In the genomic region with DNA sequence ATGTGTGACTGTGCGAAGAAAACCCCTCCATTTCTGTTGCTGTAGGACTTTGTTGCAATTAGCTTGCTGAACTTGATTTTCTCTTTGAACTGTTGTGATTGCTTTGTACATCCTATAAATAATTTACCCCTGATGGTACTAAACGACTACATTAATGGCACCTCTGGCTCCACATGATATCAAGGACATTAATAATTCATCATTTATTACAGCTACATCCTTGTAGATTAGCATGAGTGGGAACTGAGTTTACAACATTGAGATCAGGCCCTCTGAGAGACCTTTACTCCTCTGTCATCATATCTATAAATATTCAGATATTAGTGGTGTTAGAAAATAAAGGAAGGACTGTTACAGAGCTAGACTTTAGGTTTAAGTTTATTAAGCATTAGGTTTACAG, we compare ENCODE assay signal across 22 cellular contexts.
"Had no signal": no experiment of that assay in that cellular context is flagged by ENCODE, and none has a peak within 500 bp of the region (broad histone marks: within the 10 kb centered on the region; RNA-seq: fewer than 3 reads in every experiment).

No MANE protein-coding gene starts in this region.

- H3K27me3 ChIP-seq: dorsolateral prefrontal cortex, ovary, testis, tibial nerve, upper lobe of left lung had no signal

- H3K27ac ChIP-seq: dorsolateral prefrontal cortex, ovary, psoas muscle, testis, upper lobe of left lung had no signal

- H3K36me3 ChIP-seq: ovary, upper lobe of left lung had no signal

- H3K27me3 Mint-ChIP-seq: naive thymus-derived CD8-positive, alpha-beta T cell; stimulated activated memory B cell treated with anti-CD40 and anti-IgM and Interleukin-4, amounts not matched to agents 10 μg/mL and 1 μg/mL and 100 μg/mL, for 72 hours had no signal

- ATAC-seq: naive thymus-derived CD8-positive, alpha-beta T cell; psoas muscle; sciatic nerve; stimulated activated memory B cell treated with anti-CD40 and anti-IgM and Interleukin-4, amounts not matched to agents 10 μg/mL and 1 μg/mL and 100 μg/mL, for 72 hours; stimulated activated naive CD8-positive, alpha-beta T cell treated with anti-CD3 and anti-CD28 coated beads, Interleukin-15, Interleukin-2, amounts not matched to agents 100 U/mL and 50 U/mL, for 24 hours had no signal

- H3K4me3 ChIP-seq: dorsolateral prefrontal cortex, ovary, psoas muscle, testis, tibial nerve, upper lobe of left lung had no signal

- H3K27ac Mint-ChIP-seq: stimulated activated memory B cell treated with anti-CD40 and anti-IgM and Interleukin-4, amounts not matched to agents 10 μg/mL and 1 μg/mL and 100 μg/mL, for 72 hours had no signal

- H3K4me3 Mint-ChIP-seq: immature natural killer cell; naive thymus-derived CD8-positive, alpha-beta T cell; stimulated activated memory B cell treated with anti-CD40 and anti-IgM and Interleukin-4, amounts not matched to agents 10 μg/mL and 1 μg/mL and 100 μg/mL, for 72 hours had no signal

- H3K9me3 ChIP-seq: ovary, psoas muscle, testis, tibial nerve, upper lobe of left lung had no signal

- H3K9me3 Mint-ChIP-seq: immature natural killer cell; stimulated activated memory B cell treated with anti-CD40 and anti-IgM and Interleukin-4, amounts not matched to agents 10 μg/mL and 1 μg/mL and 100 μg/mL, for 72 hours had no signal

- DNase-seq: dorsolateral prefrontal cortex; effector CD4-positive, alpha-beta T cell; hypothalamus; immature natural killer cell; islet precursor cell; kidney glomerular epithelial cell; mesenchymal stem cell; midbrain; naive thymus-derived CD8-positive, alpha-beta T cell; occipital lobe; ovary; posterior cingulate gyrus; psoas muscle; stimulated activated CD4-positive, alpha-beta T cell treated with anti-CD3 and anti-CD28 coated beads, Interleukin-2, amount 100 ng/mL, for 24 hours; stimulated activated CD4-positive, alpha-beta T cell treated with anti-CD3 and anti-CD28 coated beads, Interleukin-4, amount 100 ng/mL, for 24 hours; stimulated activated naive CD8-positive, alpha-beta T cell treated with anti-CD3 and anti-CD28 coated beads, Interleukin-15, Interleukin-2, amounts not matched to agents 100 U/mL and 50 U/mL, for 24 hours; substantia nigra; testis; upper lobe of left lung had no signal
